Comparison of ENCODE assay signal across 20 cellular contexts in genomic region chr4:124806403-124806802, GRCh38.
A peak's percentile ranks its signal among the peaks of the same experiment; 100 is the strongest.
DNase-seq lines count a peak whose midpoint lies in the region; ATAC-seq, FAIRE-seq and TF ChIP-seq lines count a peak whose summit lies in the region.
"Had no signal": no experiment of that assay in that cellular context is flagged by ENCODE, and none has a peak within 500 bp of the region (broad histone marks: within the 10 kb centered on the region; RNA-seq: fewer than 3 reads in every experiment).

No MANE protein-coding gene starts in this region.

- no peaks in the 10 kb centered on the region for H3K4me1 Mint-ChIP-seq in stimulated activated memory B cell treated with anti-CD40 and anti-IgM and Interleukin-4, amounts not matched to agents 10 μg/mL and 1 μg/mL and 100 μg/mL, for 72 hours

- H3K9me3 ChIP-seq in K562 (replicated peaks; ENCODE audit: control insufficient read depth, insufficient read depth, low read depth, low read length), result 0 out of 2 replicates have a peak, but pooled peaks cover 2% of the 10 kb centered on the region
- H3K9me3 ChIP-seq in mesenchymal stem cell (ENCODE audit: control insufficient read depth, low read length), result peaks cover 7% of the 10 kb centered on the region
- H3K9me3 ChIP-seq: SJSA1 had no signal

- no peak overlapping the region for H3K4me3 ChIP-seq in K562
- H3K4me3 ChIP-seq in mesenchymal stem cell (ENCODE audit: insufficient read depth in 1 of 2, low read depth in 1 of 2, low read length in 2 of 2), result no peak overlapping the region
- H3K4me3 ChIP-seq: SJSA1 had no signal

- no peak overlapping the region for H3K4me3 Mint-ChIP-seq in stimulated activated memory B cell treated with anti-CD40 and anti-IgM and Interleukin-4, amounts not matched to agents 10 μg/mL and 1 μg/mL and 100 μg/mL, for 72 hours
- H3K4me3 Mint-ChIP-seq: activated T-cell treated with anti-CD3 and anti-CD28 coated beads, Interleukin-2, amount 50 U/mL, for 72 hours had no signal

- H3K79me2 ChIP-seq in K562 (ENCODE audit: control insufficient read depth, insufficient read depth, low read length), result no peaks in the 10 kb centered on the region

- in situ Hi-C loops in K562 (cut with MboI), result no loop called here

- no peak overlapping the region for H2BK120ac ChIP-seq in mesenchymal stem cell (ENCODE audit: low read depth, low read length)

- POLR2A ChIA-PET in K562 (lab: Yijun Ruan, JAX), result no interaction called here

- H3K9ac ChIP-seq in K562 (ENCODE audit: insufficient read depth in 1 of 2, low read depth in 2 of 2, low read length in 2 of 2) (no peak overlapping the region), mesenchymal stem cell (ENCODE audit: low read length) (no peak overlapping the region)

- H3K18ac ChIP-seq in mesenchymal stem cell (ENCODE audit: low read depth in 1 of 2, low read length in 2 of 2), result no peak overlapping the region

- H2BK5ac ChIP-seq in mesenchymal stem cell (ENCODE audit: low read depth, low read length, poor library complexity, severe bottlenecking), result no peak overlapping the region

- ATAC-seq in K562 (no peak), GM19455 (IDR thresholded peaks at IDR 0.05; ENCODE audit: unreplicated experiment) (no peak)
- no peak for ATAC-seq in stimulated activated memory B cell treated with anti-CD40 and anti-IgM and Interleukin-4, amounts not matched to agents 10 μg/mL and 1 μg/mL and 100 μg/mL, for 72 hours
- ATAC-seq: left cardiac atrium had no signal

- no peak overlapping the region for H4K8ac ChIP-seq in mesenchymal stem cell (ENCODE audit: low read length)

- H3K4me2 ChIP-seq in K562 (ENCODE audit: insufficient read depth, low read length) (no peak overlapping the region), mesenchymal stem cell (ENCODE audit: low read length, poor library complexity, severe bottlenecking) (no peak overlapping the region)

- no peak for TF ChIP-seq CTCF in K562 (IDR thresholded peaks at IDR 0.05 in 2 of 3, conservative IDR thresholded peaks at IDR 0.05 in 1 of 3; ENCODE audit: insufficient read depth in 2 of 3, low read depth in 1 of 3, low read length in 3 of 3)

- H4K20me1 ChIP-seq in K562 (replicated peaks; ENCODE audit: control insufficient read depth, insufficient read depth, low read length), result no peaks in the 10 kb centered on the region

- no peaks in the 10 kb centered on the region for H3K27me3 Mint-ChIP-seq in stimulated activated memory B cell treated with anti-CD40 and anti-IgM and Interleukin-4, amounts not matched to agents 10 μg/mL and 1 μg/mL and 100 μg/mL, for 72 hours

- H3K79me1 ChIP-seq in mesenchymal stem cell (replicated peaks; ENCODE audit: low read length, poor library complexity, severe bottlenecking), result no peaks in the 10 kb centered on the region

- H3K4me1 ChIP-seq in K562 (replicated peaks in 1 of 2; ENCODE audit: control insufficient read depth in 2 of 2, insufficient read depth in 2 of 2, low read length in 2 of 2) (no peaks in the 10 kb centered on the region), mesenchymal stem cell (ENCODE audit: control insufficient read depth, insufficient read depth, low read depth, low read length) (no peaks in the 10 kb centered on the region)
- H3K4me1 ChIP-seq: SJSA1 had no signal

- no peak overlapping the region for H4K91ac ChIP-seq in mesenchymal stem cell (ENCODE audit: low read length)

- no peak overlapping the region for H3K27ac ChIP-seq in K562 (ENCODE audit: extremely low read depth, low read depth, low read length)
- H3K27ac ChIP-seq in mesenchymal stem cell (ENCODE audit: low read length, poor library complexity, severe bottlenecking), result no peak overlapping the region
- H3K27ac ChIP-seq: epithelial cell of prostate, HL-60, SJSA1 had no signal

- no peaks in the 10 kb centered on the region for H3K9me1 ChIP-seq in K562 (ENCODE audit: control insufficient read depth, insufficient read depth, low read length)

- TF ChIP-seq POLR2A in K562 (conservative IDR thresholded peaks at IDR 0.05), result no peak

- TF ChIP-seq EP300 in K562 (IDR thresholded peaks at IDR 0.05; ENCODE audit: low read length), result no peak

- H2BK12ac ChIP-seq in mesenchymal stem cell (ENCODE audit: low read length in 2 of 2), result no peak overlapping the region

- H2BK15ac ChIP-seq in mesenchymal stem cell (ENCODE audit: low read depth, poor library complexity, severe bottlenecking), result no peak overlapping the region

- TF ChIP-seq RAD21 in K562 (CRISPR knock-in tag; conservative IDR thresholded peaks at IDR 0.05 in 1 of 2, IDR thresholded peaks at IDR 0.05 in 1 of 2), result no peak

- no TSS peak for BruUV-seq in K562 (replicated peaks; lab: Mats Ljungman, UMichigan)

- H3K23ac ChIP-seq in mesenchymal stem cell (ENCODE audit: low read length in 2 of 2), result no peak overlapping the region

- H3K27ac Mint-ChIP-seq in stimulated activated memory B cell treated with anti-CD40 and anti-IgM and Interleukin-4, amounts not matched to agents 10 μg/mL and 1 μg/mL and 100 μg/mL, for 72 hours, result no peak overlapping the region
- H3K27ac Mint-ChIP-seq: activated T-cell treated with anti-CD3 and anti-CD28 coated beads, Interleukin-2, amount 50 U/mL, for 72 hours had no signal

- WGBS in K562 (ENCODE audit: insufficient coverage, low coverage, missing lambda C conversion rate), result 0% methylated on average over 2 of the region's 2 CpGs
- 75% methylated on average over 2 of the region's 2 CpGs for WGBS in mesenchymal stem cell

- no peak overlapping the region for H2AK5ac ChIP-seq in mesenchymal stem cell (ENCODE audit: low read length, severe bottlenecking)

- no peak for FAIRE-seq in K562 (lab: Jason Lieb, UNC)

- CTCF ChIA-PET in K562 (lab: Yijun Ruan, JAX; ENCODE audit: low intra/inter-chr PET ratio), result no interaction called here

- H3K36me3 Mint-ChIP-seq in stimulated activated memory B cell treated with anti-CD40 and anti-IgM and Interleukin-4, amounts not matched to agents 10 μg/mL and 1 μg/mL and 100 μg/mL, for 72 hours, result no peaks in the 10 kb centered on the region

- H3K36me3 ChIP-seq in K562 (ENCODE audit: control insufficient read depth, insufficient read depth, low read length) (no peaks in the 10 kb centered on the region), mesenchymal stem cell (ENCODE audit: control insufficient read depth in 1 of 2, insufficient read depth in 2 of 2, low read depth in 1 of 2, low read length in 2 of 2) (no peaks in the 10 kb centered on the region)
- H3K36me3 ChIP-seq: SJSA1 had no signal

- DNase-seq in NCI-H748 (lab: John Stamatoyannopoulos, UW; ENCODE audit: unreplicated experiment) (peak; percentile 7), NCI-H748 treated with DMSO at 0.1 percent for 48 hours (lab: John Stamatoyannopoulos, UW) (no peak), LHCN-M2 (ENCODE audit: low read depth) (peak; percentile 7), K562 (ENCODE audit: extremely low read depth in 1 of 4, low spot score in 3 of 4) (peak in 2 of 4 experiments; percentile 1 to 4), mesenchymal stem cell (peak; percentile 72), AG08396 (ENCODE audit: low spot score) (no peak)
- DNase-seq: 8988T; activated T-cell treated with anti-CD3 and anti-CD28 coated beads, Interleukin-2, amount 50 U/mL, for 72 hours; cortex of kidney; GDM1; left cardiac atrium; NCI-H146; NCI-H226; occipital lobe; stimulated activated CD4-positive, alpha-beta T cell treated with anti-CD3 and anti-CD28 coated beads, Interleukin-4, amount 100 ng/mL, for 1 hour had no signal

- peaks cover 1% of the 10 kb centered on the region for H3K9me3 Mint-ChIP-seq in stimulated activated memory B cell treated with anti-CD40 and anti-IgM and Interleukin-4, amounts not matched to agents 10 μg/mL and 1 μg/mL and 100 μg/mL, for 72 hours

- H2AFZ ChIP-seq in K562 (ENCODE audit: low read depth, low read length) (no peak overlapping the region), mesenchymal stem cell (ENCODE audit: low read depth, low read length) (no peak overlapping the region)

- H3K4ac ChIP-seq in mesenchymal stem cell (ENCODE audit: low read depth in 1 of 2, low read length in 2 of 2), result no peak overlapping the region

- intact Hi-C loops in K562 (cut with micrococcal nuclease), result no loop called here

- H3K27me3 ChIP-seq in K562 (ENCODE audit: control insufficient read depth in 2 of 2, insufficient read depth in 2 of 2, low read length in 2 of 2) (no peaks in the 10 kb centered on the region), mesenchymal stem cell (ENCODE audit: control insufficient read depth in 1 of 2, insufficient read depth in 1 of 2, low read length in 2 of 2) (no peaks in the 10 kb centered on the region)
- H3K27me3 ChIP-seq: SJSA1 had no signal

- H3K14ac ChIP-seq in mesenchymal stem cell (ENCODE audit: low read length in 2 of 2), result no peak overlapping the region

TF ChIP-seq in K562, 482 proteins besides CTCF, POLR2A, EP300 and RAD21:
- 0 out of 2 replicates have a peak, but pooled peaks have one; percentile 35 for TF ChIP-seq ATF3 (IDR thresholded peaks at IDR 0.05)
- no peak for TF ChIP-seq ATF3 (CRISPR knock-in tag; conservative IDR thresholded peaks at IDR 0.05)
- TF ChIP-seq NRF1 (conservative IDR thresholded peaks at IDR 0.05 in 1 of 2, IDR thresholded peaks at IDR 0.05 in 1 of 2), result no peak

Comparison
In these comparisons a context has a peak if more than half of its experiments do, and no peak if none do; other contexts are left out.
1. DNase-seq: peak in NCI-H748 (single experiment), LHCN-M2 (single experiment) and mesenchymal stem cell (single experiment); none in NCI-H748 treated with DMSO at 0.1 percent for 48 hours (single experiment) and AG08396 (single experiment).